Comparison of ENCODE assay signal across 18 cellular contexts in genomic region chr2:44776924-44777480, GRCh38.
DNase-seq lines count a peak whose midpoint lies in the region; ATAC-seq and TF ChIP-seq lines count a peak whose summit lies in the region.
"Had no signal": no experiment of that assay in that cellular context is flagged by ENCODE, and none has a peak within 500 bp of the region (broad histone marks: within the 10 kb centered on the region; RNA-seq: fewer than 3 reads in every experiment).

No MANE protein-coding gene starts in this region.

- no peak overlapping the region for H3K18ac ChIP-seq in H9 (ENCODE audit: insufficient read length, low read depth, low read length)

- POLR2A ChIA-PET in WTC11 (lab: Charles Lee) = interaction anchor here (0.7 kb wide), 1 partner anchor 13 kb away, joined by 3 read pairs; no protein-coding TSS in a partner anchor

- H3K4me3 Mint-ChIP-seq in H9 = peak overlapping the region in 1 of 2 experiments; percentile 73; a peak in 3 of 5 replicates
- peak overlapping the region; percentile 66; the same call in 1 of the 2 replicates for H3K4me3 Mint-ChIP-seq in WTC11
- no peak overlapping the region for H3K4me3 Mint-ChIP-seq in activated naive CD8-positive, alpha-beta T cell treated with anti-CD3 and anti-CD28 coated beads for 36 hours
- H3K4me3 Mint-ChIP-seq: activated naive CD4-positive, alpha-beta T cell treated with anti-CD3 and anti-CD28 coated beads for 36 hours had no signal

- H3K27me3 Mint-ChIP-seq in H9 (ENCODE audit: low read depth) = peaks cover 13% of the 10 kb centered on the region
- H3K27me3 Mint-ChIP-seq in WTC11 (ENCODE audit: low read depth) = peaks cover 23% of the 10 kb centered on the region
- peaks cover 3% of the 10 kb centered on the region for H3K27me3 Mint-ChIP-seq in activated naive CD8-positive, alpha-beta T cell treated with anti-CD3 and anti-CD28 coated beads for 36 hours

- H3K4me1 Mint-ChIP-seq in H9 (peaks cover 73 to 75% of the 10 kb centered on the region in 2 experiments), WTC11 (peaks cover 74% of the 10 kb centered on the region)
- H3K4me1 Mint-ChIP-seq in activated naive CD8-positive, alpha-beta T cell treated with anti-CD3 and anti-CD28 coated beads for 36 hours = peaks cover 9% of the 10 kb centered on the region

- H4K8ac ChIP-seq in H9 (replicated peaks; ENCODE audit: insufficient read length, low read depth, low read length) = no peak overlapping the region

- H3K4me1 ChIP-seq in BE2C (peaks cover 55% of the 10 kb centered on the region), H9 (ENCODE audit: insufficient read depth, low read length) (peaks cover 12% of the 10 kb centered on the region; the same call in 1 of the 2 replicates)
- H3K4me1 ChIP-seq: uterus had no signal

- no peak overlapping the region for H2BK20ac ChIP-seq in H9 (ENCODE audit: low read depth, low read length, poor library complexity, severe bottlenecking)

- H3K27ac Mint-ChIP-seq in H9 (peak overlapping the region in 2 of 3 experiments; percentile 92 to 97; a peak in 2 of 7 replicates), WTC11 (peak overlapping the region; percentile 74; the same call in 1 of the 2 replicates)
- no peak overlapping the region for H3K27ac Mint-ChIP-seq in activated naive CD8-positive, alpha-beta T cell treated with anti-CD3 and anti-CD28 coated beads for 36 hours
- H3K27ac Mint-ChIP-seq: activated naive CD4-positive, alpha-beta T cell treated with anti-CD3 and anti-CD28 coated beads for 36 hours had no signal

- no peak overlapping the region for H3T11ph ChIP-seq in H9 (ENCODE audit: low read length)

- no peak for ATAC-seq in WTC11
- no peak for ATAC-seq in GM21515 (IDR thresholded peaks at IDR 0.05; ENCODE audit: unreplicated experiment)

- H3K79me2 ChIP-seq in H9 (ENCODE audit: insufficient read depth, low read length) = no peaks in the 10 kb centered on the region
- H3K79me2 ChIP-seq: parathyroid adenoma had no signal

- peak overlapping the region; percentile 44 for H3K4me2 ChIP-seq in H9 (ENCODE audit: insufficient read depth, insufficient read length, low read length)
- H3K4me2 ChIP-seq: KMS-11 had no signal

- H3K36me3 Mint-ChIP-seq in H9 (ENCODE audit: insufficient read depth in 1 of 3, low read depth in 3 of 3) (peaks cover 7 to 22% (median 16%) of the 10 kb centered on the region in 3 experiments), WTC11 (peaks cover 22% of the 10 kb centered on the region)
- H3K36me3 Mint-ChIP-seq in activated naive CD8-positive, alpha-beta T cell treated with anti-CD3 and anti-CD28 coated beads for 36 hours = peaks cover 14% of the 10 kb centered on the region

- no peak for DNase-seq in BE2C
- DNase-seq in H9 = no peak
- no peak for DNase-seq in WTC11 (ENCODE audit: low spot score)
- DNase-seq in myocyte (ENCODE audit: low read depth) = peak; percentile 45
- DNase-seq in activated T-cell treated with anti-CD3 and anti-CD28 coated beads for 4 hours = no peak
- DNase-seq in activated CD8-positive, alpha-beta memory T cell treated with anti-CD3 and anti-CD28 coated beads for 24 hours = no peak
- no peak for DNase-seq in activated naive CD8-positive, alpha-beta T cell treated with anti-CD3 and anti-CD28 coated beads for 36 hours
- DNase-seq: Calu3, heart left ventricle, NCI-H187 treated with DMSO at 0.1 percent for 48 hours, stomach, uterus had no signal

- H3K9me3 ChIP-seq in BE2C = no peaks in the 10 kb centered on the region
- H3K9me3 ChIP-seq in H9 (ENCODE audit: control insufficient read depth, low read depth, low read length) = no peaks in the 10 kb centered on the region
- H3K9me3 ChIP-seq: uterus had no signal

- no peak overlapping the region for H3K4ac ChIP-seq in H9 (ENCODE audit: low read depth, low read length)

- no peak overlapping the region for H2AFZ ChIP-seq in H9 (ENCODE audit: low read length)
- H2AFZ ChIP-seq: parathyroid adenoma had no signal

- H4K20me1 ChIP-seq in H9 (ENCODE audit: control insufficient read depth, insufficient read depth, insufficient read length) = no peaks in the 10 kb centered on the region

- H3K56ac ChIP-seq in H9 (ENCODE audit: insufficient read length, low read depth, low read length) = no peak overlapping the region

- H3K23me2 ChIP-seq in H9 (ENCODE audit: insufficient read length, low read depth, low read length, poor library complexity, severe bottlenecking) = peaks cover 4% of the 10 kb centered on the region

- H3K27me3 ChIP-seq in BE2C = no peaks in the 10 kb centered on the region
- H3K27me3 ChIP-seq in H9 (ENCODE audit: insufficient read depth, low read length) = no peaks in the 10 kb centered on the region
- H3K27me3 ChIP-seq: stomach, uterus had no signal

- CTCF ChIA-PET in WTC11 (lab: Charles Lee) = interaction anchor here (1.4 to 1.7 kb wide), 2 partner anchors 26 to 298 kb away, joined by 3 to 5 read pairs; no protein-coding TSS in a partner anchor

- no CpG with 5 or more reads among the region's 7 CpGs for WGBS in H9 (ENCODE audit: extremely low coverage, insufficient read length, low lambda C conversion rate)

- H3K9me3 Mint-ChIP-seq in H9 = peaks cover 14 to 18% of the 10 kb centered on the region in 2 experiments
- H3K9me3 Mint-ChIP-seq in WTC11 = peaks cover 21% of the 10 kb centered on the region
- H3K9me3 Mint-ChIP-seq in activated naive CD8-positive, alpha-beta T cell treated with anti-CD3 and anti-CD28 coated beads for 36 hours = no peaks in the 10 kb centered on the region
- H3K9me3 Mint-ChIP-seq: activated naive CD4-positive, alpha-beta T cell treated with anti-CD3 and anti-CD28 coated beads for 36 hours had no signal

- TF ChIP-seq CTCF in BE2C (IDR thresholded peaks at IDR 0.05; ENCODE audit: low read depth, low read length) = no peak
- TF ChIP-seq CTCF in H9 (conservative IDR thresholded peaks at IDR 0.05) = no peak
- no peak for TF ChIP-seq CTCF in WTC11 (IDR thresholded peaks at IDR 0.05)

- no peak overlapping the region for H2AK5ac ChIP-seq in H9 (ENCODE audit: insufficient read length, low read length)

- H4K5ac ChIP-seq in H9 (ENCODE audit: insufficient read length, low read depth, low read length) = no peak overlapping the region

- H2BK15ac ChIP-seq in H9 (ENCODE audit: low read depth, low read length) = no peak overlapping the region

- H3K4me3 ChIP-seq in BE2C (ENCODE audit: low read depth, low read length) = peak overlapping the region; percentile 45; the same call in 1 of the 2 replicates
- H3K4me3 ChIP-seq: stomach, uterus had no signal

- no peak overlapping the region for H3K14ac ChIP-seq in H9 (ENCODE audit: insufficient read depth, low read length)

- H3K23ac ChIP-seq in H9 (ENCODE audit: insufficient read length, low read depth, low read length) = no peak overlapping the region

- no peak overlapping the region for H2BK5ac ChIP-seq in H9 (ENCODE audit: insufficient read length, low read length)

- H3K79me1 ChIP-seq in H9 (ENCODE audit: insufficient read depth, low read depth, low read length, poor library complexity, severe bottlenecking) = no peaks in the 10 kb centered on the region

- H2BK120ac ChIP-seq in H9 (ENCODE audit: low read depth, low read length, poor library complexity, severe bottlenecking) = no peak overlapping the region

- no peak overlapping the region for H3K9ac ChIP-seq in H9 (ENCODE audit: extremely low read depth, insufficient read length, low read length)
- H3K9ac ChIP-seq: KMS-11, parathyroid adenoma had no signal

- H3K36me3 ChIP-seq in BE2C = no peaks in the 10 kb centered on the region
- H3K36me3 ChIP-seq: heart left ventricle, uterus had no signal

- H2BK12ac ChIP-seq in H9 (ENCODE audit: insufficient read length, low read depth, low read length) = no peak overlapping the region

- H4K91ac ChIP-seq in H9 (ENCODE audit: insufficient read length, low read depth, low read length) = no peak overlapping the region

- no peak overlapping the region for H3K27ac ChIP-seq in H9 (ENCODE audit: insufficient read length, low read depth, low read length)
- H3K27ac ChIP-seq: heart left ventricle, HL-60, KMS-11, parathyroid adenoma, RWPE1, stomach, uterus had no signal

TF ChIP-seq in WTC11, 78 proteins besides CTCF, POLR2A, EP300 and RAD21:
- TF ChIP-seq JUN (CRISPR knock-in tag; IDR thresholded peaks at IDR 0.05) = no peak
TF ChIP-seq in WTC11: peak in this region for 0.
